21 cellular contexts compared by ENCODE assay signal in genomic region chr10:1152386-1153252, GRCh38.
DNase-seq lines count a peak whose midpoint lies in the region; FAIRE-seq and TF ChIP-seq lines count a peak whose summit lies in the region.
"Had no signal": no experiment of that assay in that cellular context is flagged by ENCODE, and none has a peak within 500 bp of the region (broad histone marks: within the 10 kb centered on the region; RNA-seq: fewer than 3 reads in every experiment).

No MANE protein-coding gene starts in this region.

- H3K4me3 Mint-ChIP-seq in type B pancreatic cell, result no peak overlapping the region
- H3K4me3 Mint-ChIP-seq: CD14-positive monocyte had no signal

- DNase-seq in bronchial epithelial cell (ENCODE audit: low read depth) (no peak), kidney tubule cell (ENCODE audit: low spot score) (peak; percentile 46), type B pancreatic cell (ENCODE audit: extremely low spot score, unreplicated experiment) (peak; percentile 43), smooth muscle cell (lab: John Stamatoyannopoulos, UW; ENCODE audit: unreplicated experiment) (no peak), DMS114 treated with DMSO at 0.1 percent for 48 hours (lab: John Stamatoyannopoulos, UW; ENCODE audit: unreplicated experiment) (no peak)
- DNase-seq in activated CD4-positive, alpha-beta T cell treated with anti-CD3 and anti-CD28 coated beads for 4 hours, result no peak
- DNase-seq: activated naive CD4-positive, alpha-beta T cell treated with Interleukin-2 at 50 U/mL for 16 hours; body of pancreas; effector memory CD4-positive, alpha-beta T cell; foreskin fibroblast; HCEC 1CT; left colon; mesenchymal stem cell; NCI-H1436 treated with DMSO at 0.1 percent for 48 hours; OCI-M1; T-helper 2 cell had no signal

- H3K4me3 ChIP-seq in OCI-LY3 (ENCODE audit: low read length), result no peak overlapping the region
- no peak overlapping the region for H3K4me3 ChIP-seq in bronchial epithelial cell (ENCODE audit: low read depth, low read length)
- H3K4me3 ChIP-seq in smooth muscle cell, result no peak overlapping the region
- H3K4me3 ChIP-seq: body of pancreas, GM12878, heart left ventricle, tibial nerve had no signal

- peak overlapping the region; percentile 53 for H3K4me2 ChIP-seq in OCI-LY3 (ENCODE audit: low read length)
- H3K4me2 ChIP-seq in smooth muscle cell, result no peak overlapping the region

- no peaks in the 10 kb centered on the region for H3K79me2 ChIP-seq in OCI-LY3 (ENCODE audit: low read length)
- no peaks in the 10 kb centered on the region for H3K79me2 ChIP-seq in smooth muscle cell (ENCODE audit: low read depth)

- H3K27me3 ChIP-seq in OCI-LY3 (ENCODE audit: low read depth, low read length) (no peaks in the 10 kb centered on the region), bronchial epithelial cell (ENCODE audit: control insufficient read depth, insufficient read depth, low read length) (no peaks in the 10 kb centered on the region), smooth muscle cell (ENCODE audit: low read depth) (peaks cover under 1% of the 10 kb centered on the region)
- H3K27me3 ChIP-seq: body of pancreas, tibial nerve had no signal

- H3K27me3 Mint-ChIP-seq in type B pancreatic cell, result peaks cover 17% of the 10 kb centered on the region

- H3K9ac ChIP-seq in OCI-LY3 (ENCODE audit: low read length), result no peak overlapping the region
- no peak overlapping the region for H3K9ac ChIP-seq in smooth muscle cell (ENCODE audit: low read depth)

- no peaks in the 10 kb centered on the region for H4K20me1 ChIP-seq in OCI-LY3 (ENCODE audit: insufficient read depth, low read length)
- H4K20me1 ChIP-seq in smooth muscle cell (ENCODE audit: low read depth), result no peaks in the 10 kb centered on the region

- H3K4me1 ChIP-seq in OCI-LY3 (ENCODE audit: low read length) (peaks cover 24% of the 10 kb centered on the region), smooth muscle cell (ENCODE audit: low read depth) (peaks cover 3% of the 10 kb centered on the region)
- H3K4me1 ChIP-seq: tibial nerve had no signal

- no peaks in the 10 kb centered on the region for H3K9me3 Mint-ChIP-seq in type B pancreatic cell

- no peaks in the 10 kb centered on the region for H3K36me3 ChIP-seq in OCI-LY3 (replicated peaks; ENCODE audit: low read depth, low read length)
- H3K36me3 ChIP-seq in bronchial epithelial cell (ENCODE audit: control insufficient read depth, insufficient read depth, low read length), result no peaks in the 10 kb centered on the region
- H3K36me3 ChIP-seq in smooth muscle cell (ENCODE audit: low read depth), result no peaks in the 10 kb centered on the region
- H3K36me3 ChIP-seq: heart left ventricle, tibial nerve had no signal

- no peak overlapping the region for H2AFZ ChIP-seq in OCI-LY3 (ENCODE audit: low read depth, low read length)
- H2AFZ ChIP-seq in smooth muscle cell (ENCODE audit: low read depth), result no peak overlapping the region

- FAIRE-seq in bronchial epithelial cell (lab: Jason Lieb, UNC), result peak; percentile 40
- FAIRE-seq: GM12878 had no signal

- no peaks in the 10 kb centered on the region for H3K36me3 Mint-ChIP-seq in type B pancreatic cell
- H3K36me3 Mint-ChIP-seq: CD14-positive monocyte had no signal

- H3F3A ChIP-seq in smooth muscle cell (ENCODE audit: low read depth), result no peaks in the 10 kb centered on the region

- H3K27ac ChIP-seq in OCI-LY3 (ENCODE audit: low read length), result no peak overlapping the region
- no peak overlapping the region for H3K27ac ChIP-seq in smooth muscle cell (ENCODE audit: low read depth)
- H3K27ac ChIP-seq: heart left ventricle, tibial nerve had no signal

- TF ChIP-seq CTCF in OCI-LY3 (IDR thresholded peaks at IDR 0.05; ENCODE audit: low read depth, low read length) (no peak), bronchial epithelial cell (IDR thresholded peaks at IDR 0.05; ENCODE audit: insufficient read depth, low read length, severe bottlenecking) (no peak), type B pancreatic cell (conservative IDR thresholded peaks at IDR 0.05) (no peak), smooth muscle cell (IDR thresholded peaks at IDR 0.05; ENCODE audit: borderline replicate concordance, insufficient read depth, poor library complexity, severe bottlenecking) (no peak)

- 89% methylated on average over 32 of the region's 32 CpGs for WGBS in smooth muscle cell (ENCODE audit: low lambda C conversion rate)

- no peak overlapping the region for H3K27ac Mint-ChIP-seq in type B pancreatic cell

- no peaks in the 10 kb centered on the region for H3K9me3 ChIP-seq in OCI-LY3 (ENCODE audit: insufficient read depth, low read length)
- H3K9me3 ChIP-seq in smooth muscle cell (replicated peaks; ENCODE audit: low read depth), result no peaks in the 10 kb centered on the region
- H3K9me3 ChIP-seq: body of pancreas, heart left ventricle, tibial nerve had no signal

- peaks cover 10% of the 10 kb centered on the region for H3K4me1 Mint-ChIP-seq in type B pancreatic cell (ENCODE audit: unreplicated experiment)
- H3K4me1 Mint-ChIP-seq: CD14-positive monocyte had no signal

Comparison
In these comparisons a context has a peak if more than half of its experiments do, and no peak if none do; other contexts are left out.
1. DNase-seq: peak in kidney tubule cell (single experiment) and type B pancreatic cell (single experiment); none in bronchial epithelial cell (single experiment), smooth muscle cell (single experiment), activated CD4-positive, alpha-beta T cell treated with anti-CD3 and anti-CD28 coated beads for 4 hours (0 of 2) and DMS114 treated with DMSO at 0.1 percent for 48 hours (single experiment).